In the genomic region with DNA sequence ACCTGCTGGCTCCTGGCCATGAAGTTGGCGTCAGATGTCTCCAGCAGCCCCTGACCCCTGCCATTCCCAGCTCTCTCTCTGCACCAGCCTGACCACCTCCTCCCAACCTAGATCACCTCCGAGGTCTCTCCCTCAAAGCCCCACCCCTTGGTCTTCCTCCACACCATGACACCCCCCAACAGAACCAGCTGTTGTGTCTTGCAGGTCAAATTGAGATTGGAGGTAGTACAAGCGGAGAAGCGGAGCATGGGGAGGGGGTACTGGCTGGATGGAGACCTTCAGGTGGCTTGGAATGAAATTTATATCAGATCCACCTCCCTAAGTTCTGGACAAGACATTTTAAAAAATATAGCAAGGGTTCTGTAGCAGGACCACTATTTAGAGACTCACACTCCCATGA, we compare ENCODE assay signal across 28 cellular contexts.
"Had no signal": no experiment of that assay in that cellular context is flagged by ENCODE, and none has a peak within 500 bp of the region (broad histone marks: within the 10 kb centered on the region; RNA-seq: fewer than 3 reads in every experiment).

No MANE protein-coding gene starts in this region.

- H3K9me3 Mint-ChIP-seq: immature natural killer cell; naive thymus-derived CD4-positive, alpha-beta T cell; nephron; neural progenitor cell; stimulated activated effector memory CD8-positive, alpha-beta T cell treated with anti-CD3 and anti-CD28 coated beads, Interleukin-12 subunit alpha, Interleukin-12 subunit beta, amount 100 ng/mL, for 72 hours had no signal

- H3K4me1 ChIP-seq: left lung, parathyroid adenoma had no signal

- H3K27ac Mint-ChIP-seq: immature natural killer cell; nephron; neural progenitor cell; progenitor cell of endocrine pancreas; stimulated activated effector memory CD8-positive, alpha-beta T cell treated with anti-CD3 and anti-CD28 coated beads, Interleukin-12 subunit alpha, Interleukin-12 subunit beta, amount 100 ng/mL, for 72 hours had no signal

- FAIRE-seq: endothelial cell of umbilical vein, keratinocyte had no signal

- H3K4me3 Mint-ChIP-seq: immature natural killer cell; nephron; neural progenitor cell; stimulated activated effector memory CD8-positive, alpha-beta T cell treated with anti-CD3 and anti-CD28 coated beads, Interleukin-12 subunit alpha, Interleukin-12 subunit beta, amount 100 ng/mL, for 72 hours had no signal

- H3K27me3 ChIP-seq: dorsolateral prefrontal cortex, esophagus muscularis mucosa, neural progenitor cell, testis, tibial artery, upper lobe of left lung, vagina had no signal

- H3K36me3 ChIP-seq: left lung, neural progenitor cell, upper lobe of left lung, vagina had no signal

- DNase-seq: cerebellar nuclear complex; effector CD4-positive, alpha-beta T cell; foreskin melanocyte; hypothalamus; immature natural killer cell; left lung; mesenchymal stem cell; midbrain; naive thymus-derived CD4-positive, alpha-beta T cell; stimulated activated CD4-positive, alpha-beta T cell treated with anti-CD3 and anti-CD28 coated beads, Interleukin-2, amount 100 ng/mL, for 24 hours; stimulated activated CD4-positive, alpha-beta T cell treated with anti-CD3 and anti-CD28 coated beads, Interleukin-4, amount 100 ng/mL, for 24 hours; stimulated activated naive CD8-positive, alpha-beta T cell treated with anti-CD3 and anti-CD28 coated beads, Interleukin-15, Interleukin-2, amounts not matched to agents 100 U/mL and 50 U/mL, for 24 hours; substantia nigra; testis had no signal

- H3K36me3 Mint-ChIP-seq: neural progenitor cell; stimulated activated effector memory CD8-positive, alpha-beta T cell treated with anti-CD3 and anti-CD28 coated beads, Interleukin-12 subunit alpha, Interleukin-12 subunit beta, amount 100 ng/mL, for 72 hours had no signal

- H3K9me3 ChIP-seq: esophagus muscularis mucosa, left lung, testis, tibial artery, upper lobe of left lung, vagina had no signal

- H3K9ac ChIP-seq: neural progenitor cell, parathyroid adenoma had no signal

- H3K27ac ChIP-seq: esophagus muscularis mucosa, left lung, neural progenitor cell, parathyroid adenoma, testis, tibial artery, upper lobe of left lung, vagina had no signal

- H3K4me2 ChIP-seq: neural progenitor cell, smooth muscle cell had no signal

- H3K4me3 ChIP-seq: dorsolateral prefrontal cortex, esophagus muscularis mucosa, left lung, neural progenitor cell, smooth muscle cell, testis, tibial artery, upper lobe of left lung, vagina had no signal

- ATAC-seq: left lung; naive thymus-derived CD4-positive, alpha-beta T cell; sciatic nerve; stimulated activated effector memory CD8-positive, alpha-beta T cell treated with anti-CD3 and anti-CD28 coated beads, Interleukin-12 subunit alpha, Interleukin-12 subunit beta, amount 100 ng/mL, for 72 hours; stimulated activated naive CD8-positive, alpha-beta T cell treated with anti-CD3 and anti-CD28 coated beads, Interleukin-15, Interleukin-2, amounts not matched to agents 100 U/mL and 50 U/mL, for 24 hours had no signal
